Comparison of ENCODE assay signal across 1 cellular context in genomic region chr7:112462236-112462635, GRCh38.
A peak's percentile ranks its signal among the peaks of the same experiment; 100 is the strongest.
TF ChIP-seq lines count a peak whose summit lies in the region.

No MANE protein-coding gene starts in this region.

TF ChIP-seq in K562, 482 proteins besides CTCF, POLR2A, EP300 and RAD21:
- TF ChIP-seq PBX2 (CRISPR knock-in tag; IDR thresholded peaks at IDR 0.05; ENCODE audit: low read depth) (no peak), PBX2 (tag; conservative IDR thresholded peaks at IDR 0.05; ENCODE audit: low read depth) (peak; percentile 82), CEBPB (tag; IDR thresholded peaks at IDR 0.05) (peak; percentile 85), CEBPG (CRISPR knock-in tag; IDR thresholded peaks at IDR 0.05) (no peak), CEBPG (tag; conservative IDR thresholded peaks at IDR 0.05 in 1 of 2, IDR thresholded peaks at IDR 0.05 in 1 of 2) (peak; percentile 71 to 97), NFIC (IDR thresholded peaks at IDR 0.05) (peak; percentile 55), MEIS2 (IDR thresholded peaks at IDR 0.05; ENCODE audit: partially characterized antibody) (peak; percentile 42), PHB (CRISPR knock-in tag; IDR thresholded peaks at IDR 0.05) (no peak), ZNF75A (CRISPR knock-in tag; IDR thresholded peaks at IDR 0.05) (no peak), LARP7 (IDR thresholded peaks at IDR 0.05) (no peak)
TF ChIP-seq in K562: peak in this region for 5.
